In genomic region chr11:115081972-115082371, GRCh38 we compare ENCODE assay signal across 28 cellular contexts.
DNase-seq lines count a peak whose midpoint lies in the region; ATAC-seq and TF ChIP-seq lines count a peak whose summit lies in the region.
"Had no signal": no experiment of that assay in that cellular context is flagged by ENCODE, and none has a peak within 500 bp of the region (broad histone marks: within the 10 kb centered on the region; RNA-seq: fewer than 3 reads in every experiment).

No MANE protein-coding gene starts in this region.

- H3K4me3 ChIP-seq in gastrocnemius medialis: no peak overlapping the region
- H3K4me3 ChIP-seq: neural progenitor cell, PC-9, sigmoid colon, thyroid gland had no signal

- peak overlapping the region; percentile 44 to 67 (median 63) for H3K27ac ChIP-seq in gastrocnemius medialis
- H3K27ac ChIP-seq: neural progenitor cell, PC-9, sigmoid colon, thyroid gland had no signal

- no peaks in the 10 kb centered on the region for H3K27me3 ChIP-seq in gastrocnemius medialis
- H3K27me3 ChIP-seq: neural progenitor cell, thyroid gland had no signal

- peak; percentile 47 to 55 for DNase-seq in SHP77 (lab: John Stamatoyannopoulos, UW)
- no peak for DNase-seq in SHP77 treated with DMSO at 0.1 percent for 48 hours (lab: John Stamatoyannopoulos, UW)
- DNase-seq in NCI-H2029 (lab: John Stamatoyannopoulos, UW): peak; percentile 61
- DNase-seq in NCI-H510A (lab: John Stamatoyannopoulos, UW): peak; percentile 54
- peak; percentile 64 to 84 for DNase-seq in gastrocnemius medialis
- DNase-seq in hepatic stellate cell (ENCODE audit: low spot score): no peak
- DNase-seq in HK-2 (ENCODE audit: unreplicated experiment): no peak
- DNase-seq in stimulated activated CD4-positive, alpha-beta T cell treated with anti-CD3 and anti-CD28 coated beads, Interleukin-12 subunit alpha, Interleukin-12 subunit beta, amount 100 ng/mL, for 4 hours: no peak
- DNase-seq: ACHN; activated CD4-positive, alpha-beta T cell treated with anti-CD3 and anti-CD28 coated beads, Interleukin-2, amount 50 U/mL, for 48 hours; activated CD8-positive, alpha-beta memory T cell treated with anti-CD3 and anti-CD28 coated beads, Interleukin-2, amount 50 U/mL, for 48 hours; activated naive CD8-positive, alpha-beta T cell treated with anti-CD3 and anti-CD28 coated beads for 36 hours; C1 segment of cervical spinal cord; central memory CD4-positive, alpha-beta T cell; dermis blood vessel endothelial cell; GDM1; HFFc6; kidney glomerular epithelial cell; mammary epithelial cell; NCI-H1694; PC-9; posterior cingulate gyrus; sigmoid colon; stimulated activated CD4-positive, alpha-beta T cell treated with anti-CD3 and anti-CD28 coated beads, Interleukin-15, amount 100 ng/mL, for 24 hours; T-cell had no signal

- peak; percentile 92 to 98 for ATAC-seq in gastrocnemius medialis
- ATAC-seq: activated T-helper 17 cell treated with anti-CD3 and anti-CD28 coated beads, Interleukin-2, amount 50 U/mL, for 72 hours; T-cell had no signal

- H3K36me3 ChIP-seq in gastrocnemius medialis: no peaks in the 10 kb centered on the region
- H3K36me3 ChIP-seq: neural progenitor cell, sigmoid colon, thyroid gland had no signal

- intact Hi-C loops in gastrocnemius medialis (cut with DNase I; ENCODE audit: low total_unique reads): loop anchor here (5.0 kb wide), 1 partner anchor 140 kb away; no protein-coding TSS in a partner anchor

- TF ChIP-seq CTCF in gastrocnemius medialis (IDR thresholded peaks at IDR 0.05 in 4 of 5, conservative IDR thresholded peaks at IDR 0.05 in 1 of 5): no peak

- in situ Hi-C loops in gastrocnemius medialis (cut with MboI; ENCODE audit: low sequenced_read_pairs in 4 of 4): no loop called here

- no peaks in the 10 kb centered on the region for H3K9me3 ChIP-seq in gastrocnemius medialis
- H3K9me3 ChIP-seq: sigmoid colon, thyroid gland had no signal

- no peak for TF ChIP-seq POLR2A in gastrocnemius medialis (IDR thresholded peaks at IDR 0.05)

- peaks cover 9 to 21% of the 10 kb centered on the region in 2 donors for H3K4me1 ChIP-seq in gastrocnemius medialis
- H3K4me1 ChIP-seq: sigmoid colon had no signal

Comparison
In these comparisons a context has a peak if more than half of its experiments do, and no peak if none do; other contexts are left out.
1. DNase-seq: peak in SHP77 (2 of 2), NCI-H2029 (single experiment), NCI-H510A (single experiment) and gastrocnemius medialis (2 of 2); none in SHP77 treated with DMSO at 0.1 percent for 48 hours (single experiment), hepatic stellate cell (single experiment), HK-2 (single experiment) and stimulated activated CD4-positive, alpha-beta T cell treated with anti-CD3 and anti-CD28 coated beads, Interleukin-12 subunit alpha, Interleukin-12 subunit beta, amount 100 ng/mL, for 4 hours (single experiment).